In the genomic region with DNA sequence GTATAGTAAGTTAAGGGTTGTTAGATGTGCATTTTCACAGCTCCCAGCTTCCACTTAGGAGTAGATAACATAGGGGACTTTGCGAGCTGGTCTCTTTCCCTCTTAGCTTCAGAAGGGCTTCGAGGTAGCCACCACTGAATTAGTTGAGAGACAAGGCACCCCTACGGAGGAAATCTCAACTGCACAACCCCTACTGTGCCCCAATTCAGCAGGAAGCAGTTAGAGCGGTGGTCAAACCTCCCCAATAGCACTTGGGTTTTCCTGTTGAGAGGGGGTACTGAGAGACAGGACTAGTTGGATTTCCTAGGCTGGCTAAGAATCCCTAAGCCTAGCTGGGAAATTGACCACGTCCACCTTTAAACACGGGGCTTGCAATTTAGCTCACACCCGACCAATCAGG, we compare ENCODE assay signal across 8 cellular contexts. TPM values are rescaled to one million over a fixed set of nuclear protein-coding genes. Genes with fewer than 3 reads are reported as not detected.
DNase-seq lines count a peak whose midpoint lies in the region; ATAC-seq, FAIRE-seq and TF ChIP-seq lines count a peak whose summit lies in the region.

No MANE protein-coding gene starts in this region.

- TF ChIP-seq EP300 in A549 (IDR thresholded peaks at IDR 0.05), result no peak

- ATAC-seq in A549 (no peak), GM18867 (IDR thresholded peaks at IDR 0.05; ENCODE audit: unreplicated experiment) (no peak), left lobe of liver (no peak)

- no peaks in the 10 kb centered on the region for H3K36me3 ChIP-seq in HUES48 (ENCODE audit: control insufficient read depth, insufficient read depth, low read length)
- H3K36me3 ChIP-seq in breast epithelium, result no peaks in the 10 kb centered on the region
- no peaks in the 10 kb centered on the region for H3K36me3 ChIP-seq in muscle layer of colon (ENCODE audit: insufficient read depth, low read length)

- H3K9me3 ChIP-seq in A549 (no peaks in the 10 kb centered on the region), HUES48 (ENCODE audit: control insufficient read depth, insufficient read depth, low read length) (no peaks in the 10 kb centered on the region), breast epithelium (no peaks in the 10 kb centered on the region), muscle layer of colon (ENCODE audit: low read length) (no peaks in the 10 kb centered on the region)

- intact Hi-C loops in breast epithelium (cut with DNase I; ENCODE audit: low total_unique reads), result no loop called here

- CTCF ChIA-PET in A549 (lab: Yijun Ruan, JAX), result interaction anchor here (1.6 to 8.0 kb wide), 3 partner anchors 13 to 211 kb away, joined by 4 to 57 read pairs (median 14); no protein-coding TSS in a partner anchor

- 89% methylated on average over 7 of the region's 7 CpGs for WGBS in A549 (ENCODE audit: missing lambda C conversion rate)

- H3K4me1 ChIP-seq in A549 (peaks cover 49% of the 10 kb centered on the region), HUES48 (ENCODE audit: control insufficient read depth, insufficient read depth, low read length) (peaks cover 31% of the 10 kb centered on the region), breast epithelium (peaks cover 3 to 16% of the 10 kb centered on the region in 2 donors), muscle layer of colon (ENCODE audit: insufficient read depth, low read length) (peaks cover 42% of the 10 kb centered on the region)

- TF ChIP-seq CTCF in A549 (IDR thresholded peaks at IDR 0.05) (no peak), breast epithelium (IDR thresholded peaks at IDR 0.05) (no peak)

- TF ChIP-seq POLR2A in A549 (IDR thresholded peaks at IDR 0.05; ENCODE audit: low read length), result no peak
- TF ChIP-seq POLR2A in breast epithelium (IDR thresholded peaks at IDR 0.05), result no peak

- DNase-seq in A549 (ENCODE audit: low read depth in 1 of 2, low spot score in 1 of 2) (no peak), breast epithelium (ENCODE audit: low spot score in 2 of 2) (no peak), left lobe of liver (ENCODE audit: low spot score) (no peak), COLO668 (lab: John Stamatoyannopoulos, UW; ENCODE audit: unreplicated experiment) (no peak)
- no peak for DNase-seq in stimulated activated naive CD4-positive, alpha-beta T cell treated with Interleukin-2 at 50 U/mL for 16 hours (lab: John Stamatoyannopoulos, UW)

- no peak for TF ChIP-seq RAD21 in A549 (conservative IDR thresholded peaks at IDR 0.05 in 1 of 2, IDR thresholded peaks at IDR 0.05 in 1 of 2)

- H3K27me3 ChIP-seq in HUES48 (ENCODE audit: control insufficient read depth, insufficient read depth, low read length), result peaks cover 21% of the 10 kb centered on the region
- H3K27me3 ChIP-seq in breast epithelium, result no peaks in the 10 kb centered on the region
- H3K27me3 ChIP-seq in muscle layer of colon (ENCODE audit: control insufficient read depth in 1 of 2, insufficient read depth in 2 of 2, low read length in 2 of 2), result no peaks in the 10 kb centered on the region

- no peak for FAIRE-seq in A549 (lab: Jason Lieb, UNC)

- H3K4me2 ChIP-seq in A549, result peak overlapping the region; percentile 99

- H3K27ac ChIP-seq in A549 (peak overlapping the region; percentile 98 to 100), HUES48 (ENCODE audit: low read depth, low read length) (no peak overlapping the region), breast epithelium (peak overlapping the region in 1 of 2 donors; percentile 97), muscle layer of colon (ENCODE audit: low read depth, low read length) (no peak overlapping the region)

- no peak overlapping the region for H3K9ac ChIP-seq in HUES48 (ENCODE audit: low read depth, low read length)
- no peak overlapping the region for H3K9ac ChIP-seq in muscle layer of colon (ENCODE audit: low read length)

- H3K4me3 ChIP-seq in A549 (peak overlapping the region; percentile 100), HUES48 (ENCODE audit: low read depth, low read length) (peak overlapping the region; percentile 94), breast epithelium (peak overlapping the region; percentile 74 to 96 (median 94)), muscle layer of colon (ENCODE audit: low read depth in 1 of 2, low read length in 2 of 2) (peak overlapping the region; percentile 43 to 97)

- POLR2A ChIA-PET in A549 (lab: Yijun Ruan, JAX), result interaction anchor here (3.6 kb wide), 1 partner anchor 104 kb away, joined by 36 read pairs; the partner anchor contains the start of gene SEPTIN7

TF ChIP-seq in A549, 52 proteins besides CTCF, POLR2A, EP300 and RAD21:
- TF ChIP-seq ESRRA (IDR thresholded peaks at IDR 0.05; ENCODE audit: borderline replicate concordance, low read length) (no peak), ZFP36 (IDR thresholded peaks at IDR 0.05; ENCODE audit: borderline replicate concordance, partially characterized antibody) (no peak), NPAS2 (CRISPR knock-in tag; IDR thresholded peaks at IDR 0.05; ENCODE audit: borderline replicate concordance) (no peak), BHLHE40 (IDR thresholded peaks at IDR 0.05; ENCODE audit: low read depth, low read length) (no peak), PBX3 (IDR thresholded peaks at IDR 0.05) (no peak), RCOR1 (IDR thresholded peaks at IDR 0.05; ENCODE audit: low read depth, low read length) (no peak), SREBF2 (IDR thresholded peaks at IDR 0.05) (no peak), TP53 (CRISPR knock-in tag; IDR thresholded peaks at IDR 0.05) (no peak)
- TF ChIP-seq, protein P1, sequence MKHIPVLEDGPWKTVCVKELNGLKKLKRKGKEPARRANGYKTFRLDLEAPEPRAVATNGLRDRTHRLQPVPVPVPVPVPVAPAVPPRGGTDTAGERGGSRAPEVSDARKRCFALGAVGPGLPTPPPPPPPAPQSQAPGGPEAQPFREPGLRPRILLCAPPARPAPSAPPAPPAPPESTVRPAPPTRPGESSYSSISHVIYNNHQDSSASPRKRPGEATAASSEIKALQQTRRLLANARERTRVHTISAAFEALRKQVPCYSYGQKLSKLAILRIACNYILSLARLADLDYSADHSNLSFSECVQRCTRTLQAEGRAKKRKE (CRISPR knock-in tag; IDR thresholded peaks at IDR 0.05; ENCODE audit: low read depth), result no peak
- TF ChIP-seq, protein P2, sequence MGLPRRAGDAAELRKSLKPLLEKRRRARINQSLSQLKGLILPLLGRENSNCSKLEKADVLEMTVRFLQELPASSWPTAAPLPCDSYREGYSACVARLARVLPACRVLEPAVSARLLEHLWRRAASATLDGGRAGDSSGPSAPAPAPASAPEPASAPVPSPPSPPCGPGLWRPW (IDR thresholded peaks at IDR 0.05), result no peak
TF ChIP-seq in A549: peak in this region for 0.

RNA-seq across cellular contexts. Expression of gene HERPUD2, which starts 1.1 kb away (rescaled TPM):
- polyA plus RNA-seq in A549 (2011; rRNA removed) (34.8 and 47.8 TPM in 2 replicates), A549 (2017; fragmentation: RNase III; extraction: RNeasy Plus Mini Kit Qiagen cat#74134 plus additional on column Dnase treatment) (11.7 to 15.3 TPM (median 13.2 TPM) in 3 replicates)
- polyA plus RNA-seq in A549 (2012; cell fraction: cytosol; rRNA removed), result 18.0 and 25.4 TPM in 2 replicates
- polyA plus RNA-seq in A549 (2012; cell fraction: nucleus; rRNA removed), result 16.1 and 21.7 TPM in 2 replicates
- polyA minus RNA-seq in A549 (2011; rRNA and poly(A)+ RNA removed), result 68.1 and 80.1 TPM in 2 replicates
- total RNA-seq in breast epithelium (10 to 100 TPM; 31.1 to 39.7 (median 35.4) TPM), left lobe of liver (12.2 TPM)

Comparison
In these comparisons a context has a peak if more than half of its experiments do, and no peak if none do; other contexts are left out.
1. H3K27ac ChIP-seq: peak in A549 (2 of 2); none in HUES48 (single experiment) and muscle layer of colon (single experiment).
2. Peak in every context shown above with its lines, with median percentiles within 50 percentile points of each other: H3K4me3 ChIP-seq.